Comparison of ENCODE assay signal across 20 cellular contexts in the genomic region with DNA sequence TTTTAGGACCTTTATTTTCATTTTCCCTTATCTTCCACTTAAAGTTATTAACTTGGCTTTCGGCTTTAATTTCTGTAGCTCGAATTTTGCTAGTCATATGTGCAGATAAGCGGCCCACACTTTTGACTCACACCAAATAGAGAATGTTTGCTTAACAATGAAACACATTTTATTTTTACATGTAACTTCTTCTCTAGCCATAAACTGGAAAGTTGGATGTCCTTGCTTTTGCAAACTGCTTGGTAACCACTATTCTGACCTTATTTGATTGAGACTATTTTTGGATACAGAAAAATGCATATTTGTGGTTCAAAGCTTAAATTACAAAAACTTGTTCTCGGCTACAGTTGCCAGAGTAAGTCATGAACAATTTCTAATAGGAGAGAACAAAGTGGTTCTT.
DNase-seq lines count a peak whose midpoint lies in the region; ATAC-seq, FAIRE-seq and TF ChIP-seq lines count a peak whose summit lies in the region.
"Had no signal": no experiment of that assay in that cellular context is flagged by ENCODE, and none has a peak within 500 bp of the region (broad histone marks: within the 10 kb centered on the region; RNA-seq: fewer than 3 reads in every experiment).

No MANE protein-coding gene starts in this region.

- TF ChIP-seq POLR2A in IMR-90 (IDR thresholded peaks at IDR 0.05; ENCODE audit: low read depth, low read length) (no peak), HepG2 (IDR thresholded peaks at IDR 0.05; ENCODE audit: insufficient read depth in 1 of 2, low read depth in 2 of 2, low read length in 2 of 2) (no peak)

- no peak overlapping the region for H2BK20ac ChIP-seq in IMR-90 (ENCODE audit: low read depth, low read length)

- H2AK9ac ChIP-seq in IMR-90 (replicated peaks; ENCODE audit: low read depth, low read length, poor library complexity): no peak overlapping the region

- no peak overlapping the region for H3K18ac ChIP-seq in IMR-90 (ENCODE audit: low read depth, low read length)
- no peak overlapping the region for H3K18ac ChIP-seq in mesenchymal stem cell (ENCODE audit: low read depth in 1 of 2, low read length in 2 of 2)

- no peaks in the 10 kb centered on the region for H3K9me1 ChIP-seq in IMR-90 (ENCODE audit: insufficient read depth, low read length)

- H2BK120ac ChIP-seq in IMR-90 (ENCODE audit: low read depth, low read length): no peak overlapping the region
- no peak overlapping the region for H2BK120ac ChIP-seq in mesenchymal stem cell (ENCODE audit: low read depth, low read length)

- peak overlapping the region; percentile 50; the same call in 1 of the 2 replicates for H3K4me2 ChIP-seq in IMR-90 (ENCODE audit: low read depth, low read length)
- H3K4me2 ChIP-seq in mesenchymal stem cell (ENCODE audit: low read length, poor library complexity, severe bottlenecking): no peak overlapping the region
- H3K4me2 ChIP-seq in HepG2 (ENCODE audit: low read depth, low read length): no peak overlapping the region
- H3K4me2 ChIP-seq: A549 had no signal

- H3K9me3 ChIP-seq in AG04450 (ENCODE audit: control insufficient read depth, insufficient read depth, low read length) (no peaks in the 10 kb centered on the region), IMR-90 (ENCODE audit: control insufficient read depth, insufficient read depth, low read length) (no peaks in the 10 kb centered on the region; the same call in 1 of the 2 replicates), mesenchymal stem cell (ENCODE audit: control insufficient read depth, low read length) (no peaks in the 10 kb centered on the region), HepG2 (ENCODE audit: low read length) (no peaks in the 10 kb centered on the region)
- H3K9me3 ChIP-seq: A549, gastrocnemius medialis had no signal

- dilution Hi-C loops in IMR-90 (cut with HindIII; ENCODE audit: low sequenced_read_pairs, unreplicated experiment): no loop called here

- POLR2A ChIA-PET in AG04450 (lab: Yijun Ruan, JAX) (no interaction called here), IMR-90 (lab: Charles Lee; ENCODE audit: unreplicated experiment) (no interaction called here), HepG2 (lab: Yijun Ruan, JAX) (no interaction called here)

- TF ChIP-seq CTCF in AG04450 (IDR thresholded peaks at IDR 0.05; ENCODE audit: low read depth, low read length) (no peak), IMR-90 (conservative IDR thresholded peaks at IDR 0.05; ENCODE audit: low read depth, low read length) (no peak), HepG2 (CRISPR knock-in tag; IDR thresholded peaks at IDR 0.05) (no peak)

- no peak overlapping the region for H2BK12ac ChIP-seq in mesenchymal stem cell (ENCODE audit: low read length in 2 of 2)

- H2BK15ac ChIP-seq in IMR-90 (ENCODE audit: low read depth, low read length) (no peak overlapping the region), mesenchymal stem cell (ENCODE audit: low read depth, poor library complexity, severe bottlenecking) (no peak overlapping the region)

- no CpG with 5 or more reads among the region's 4 CpGs for WGBS in IMR-90 (ENCODE audit: extremely low coverage in 2 of 2, insufficient read length in 1 of 2), 2 experiments
- 91% methylated on average over 3 of the region's 4 CpGs for WGBS in mesenchymal stem cell
- WGBS in HepG2 (ENCODE audit: low lambda C conversion rate): 4% methylated on average over 4 of the region's 4 CpGs

- peak; percentile 6 for DNase-seq in AG04450 (ENCODE audit: low read depth, low spot score)
- peak; percentile 50 for DNase-seq in IMR-90
- peak; percentile 50 for DNase-seq in dedifferentiated amniotic fluid mesenchymal stem cell (ENCODE audit: extremely low spot score)
- peak; percentile 38 for DNase-seq in mesenchymal stem cell
- no peak for DNase-seq in NCI-H345 (lab: John Stamatoyannopoulos, UW)
- no peak for DNase-seq in putamen (ENCODE audit: low spot score)
- DNase-seq in HepG2 (ENCODE audit: low spot score): no peak
- DNase-seq in superior temporal gyrus (ENCODE audit: extremely low spot score): no peak
- DNase-seq: activated CD4-positive, alpha-beta T cell treated with anti-CD3 and anti-CD28 coated beads, Interleukin-2, amount 10 ng/mL, durations not matched to agents 7 days and 5 days; activated naive CD4-positive, alpha-beta T cell; effector memory CD8-positive, alpha-beta T cell; gastrocnemius medialis; NCI-H1436 treated with DMSO at 0.1 percent for 48 hours; NCI-H446; nephron progenitor cell; RPMI8226; stimulated activated CD4-positive, alpha-beta T cell treated with anti-CD3 and anti-CD28 coated beads, Interleukin-15, amount 100 ng/mL, for 24 hours; stimulated activated naive B cell treated with anti-CD40 and anti-IgM and Interleukin-4, amounts not matched to agents 10 μg/mL and 1 μg/mL and 100 μg/mL, for 72 hours had no signal

- H3K27ac ChIP-seq in AG04450 (ENCODE audit: low read depth, low read length) (no peak overlapping the region), IMR-90 (ENCODE audit: insufficient read depth, low read length) (no peak overlapping the region), mesenchymal stem cell (ENCODE audit: low read length, poor library complexity, severe bottlenecking) (no peak overlapping the region), HepG2 (ENCODE audit: extremely low read length, insufficient read depth, low read length) (no peak overlapping the region)
- H3K27ac ChIP-seq: A549 had no signal

- H2BK5ac ChIP-seq in IMR-90 (ENCODE audit: low read depth, low read length, poor library complexity, severe bottlenecking): no peak overlapping the region
- no peak overlapping the region for H2BK5ac ChIP-seq in mesenchymal stem cell (ENCODE audit: low read depth, low read length, poor library complexity, severe bottlenecking)

- no peak overlapping the region for H3K9ac ChIP-seq in IMR-90 (ENCODE audit: low read depth, low read length)
- peak overlapping the region; percentile 77 for H3K9ac ChIP-seq in mesenchymal stem cell (ENCODE audit: low read length)
- H3K9ac ChIP-seq in HepG2 (ENCODE audit: insufficient read depth, low read depth, low read length): no peak overlapping the region

- no peaks in the 10 kb centered on the region for H4K20me1 ChIP-seq in IMR-90 (ENCODE audit: insufficient read depth, low read length)
- H4K20me1 ChIP-seq in HepG2 (ENCODE audit: insufficient read depth, low read length): no peaks in the 10 kb centered on the region

- H4K8ac ChIP-seq in IMR-90 (ENCODE audit: low read depth in 2 of 2, low read length in 2 of 2) (no peak overlapping the region), mesenchymal stem cell (ENCODE audit: low read length) (no peak overlapping the region)

- H3K4me3 ChIP-seq in AG04450 (ENCODE audit: low read depth, low read length): no peak overlapping the region
- no peak overlapping the region for H3K4me3 ChIP-seq in IMR-90 (ENCODE audit: insufficient read depth, low read depth, low read length)
- no peak overlapping the region for H3K4me3 ChIP-seq in mesenchymal stem cell (ENCODE audit: insufficient read depth in 1 of 2, low read depth in 1 of 2, low read length in 2 of 2)
- H3K4me3 ChIP-seq in HepG2 (replicated peaks in 1 of 3; ENCODE audit: insufficient read depth in 1 of 3, low read depth in 2 of 3, low read length in 3 of 3): no peak overlapping the region
- H3K4me3 ChIP-seq: A549, gastrocnemius medialis had no signal

- TF ChIP-seq RAD21 in IMR-90 (IDR thresholded peaks at IDR 0.05; ENCODE audit: low read length) (no peak), HepG2 (CRISPR knock-in tag; IDR thresholded peaks at IDR 0.05) (no peak)

- H2AK5ac ChIP-seq in IMR-90 (ENCODE audit: low read depth, low read length): no peak overlapping the region
- no peak overlapping the region for H2AK5ac ChIP-seq in mesenchymal stem cell (ENCODE audit: low read length, severe bottlenecking)

- no TSS peak for BruUV-seq in IMR-90 (replicated peaks; lab: Mats Ljungman, UMichigan)
- no TSS peak for BruUV-seq in HepG2 (replicated peaks; lab: Mats Ljungman, UMichigan)

- TF ChIP-seq EP300 in HepG2 (IDR thresholded peaks at IDR 0.05; ENCODE audit: low read depth in 2 of 2, low read length in 2 of 2): no peak
- TF ChIP-seq EP300 in HepG2 (CRISPR knock-in tag; IDR thresholded peaks at IDR 0.05; ENCODE audit: borderline replicate concordance): no peak

- H3K14ac ChIP-seq in IMR-90 (replicated peaks; ENCODE audit: low read depth, low read length) (no peak overlapping the region), mesenchymal stem cell (ENCODE audit: low read length in 2 of 2) (no peak overlapping the region)

- peaks cover 3% of the 10 kb centered on the region for H3K4me1 ChIP-seq in IMR-90 (ENCODE audit: control insufficient read depth, insufficient read depth, low read length)
- H3K4me1 ChIP-seq in mesenchymal stem cell (ENCODE audit: control insufficient read depth, insufficient read depth, low read depth, low read length): no peaks in the 10 kb centered on the region
- no peaks in the 10 kb centered on the region for H3K4me1 ChIP-seq in HepG2 (ENCODE audit: insufficient read depth, low read length)
- H3K4me1 ChIP-seq: A549 had no signal

- H3K23ac ChIP-seq in IMR-90 (ENCODE audit: low read depth, low read length): no peak overlapping the region
- no peak overlapping the region for H3K23ac ChIP-seq in mesenchymal stem cell (ENCODE audit: low read length in 2 of 2)

- intact Hi-C loops in IMR-90 (cut with micrococcal nuclease) (loop anchor here (5.0 kb wide), 1 partner anchor 404 kb away; no protein-coding TSS in a partner anchor), HepG2 (cut with micrococcal nuclease; ENCODE audit: unreplicated experiment) (no loop called here)

- H2AFZ ChIP-seq in IMR-90 (replicated peaks; ENCODE audit: low read length, poor library complexity) (no peak overlapping the region), mesenchymal stem cell (ENCODE audit: low read depth, low read length) (no peak overlapping the region), HepG2 (ENCODE audit: low read length) (no peak overlapping the region)

- no peaks in the 10 kb centered on the region for H3K79me2 ChIP-seq in HepG2 (ENCODE audit: insufficient read depth, low read length)

- H3K79me1 ChIP-seq in IMR-90 (ENCODE audit: low read depth in 1 of 2, low read length in 2 of 2) (no peaks in the 10 kb centered on the region), mesenchymal stem cell (replicated peaks; ENCODE audit: low read length, poor library complexity, severe bottlenecking) (no peaks in the 10 kb centered on the region)

- CTCF ChIA-PET in AG04450 (lab: Charles Lee) (interaction anchor here (0.8 kb wide), 1 partner anchor 599 kb away, joined by 3 read pairs; no protein-coding TSS in a partner anchor), IMR-90 (lab: Yijun Ruan, JAX) (interaction anchor here (0.8 kb wide), 1 partner anchor 18 kb away, joined by 3 read pairs; no protein-coding TSS in a partner anchor), HepG2 (lab: Yijun Ruan, JAX; ENCODE audit: low intra/inter-chr PET ratio, low total read pairs) (no interaction called here)

- no peaks in the 10 kb centered on the region for H3K27me3 ChIP-seq in AG04450 (ENCODE audit: control insufficient read depth, insufficient read depth, low read length)
- no peaks in the 10 kb centered on the region for H3K27me3 ChIP-seq in IMR-90 (ENCODE audit: control insufficient read depth, insufficient read depth, low read length)
- no peaks in the 10 kb centered on the region for H3K27me3 ChIP-seq in mesenchymal stem cell (ENCODE audit: control insufficient read depth in 1 of 2, insufficient read depth in 1 of 2, low read length in 2 of 2)
- H3K27me3 ChIP-seq in HepG2 (ENCODE audit: control insufficient read depth in 1 of 2, insufficient read depth in 2 of 2, low read length in 2 of 2): no peaks in the 10 kb centered on the region
- H3K27me3 ChIP-seq: gastrocnemius medialis had no signal

- ATAC-seq in IMR-90 (ENCODE audit: low read depth) (peak; percentile 73), HepG2 (no peak)
- ATAC-seq: A549; effector memory CD8-positive, alpha-beta T cell; stimulated activated naive B cell treated with anti-CD40 and anti-IgM and Interleukin-4, amounts not matched to agents 10 μg/mL and 1 μg/mL and 100 μg/mL, for 72 hours had no signal

- in situ Hi-C loops in IMR-90 (cut with MboI; ENCODE audit: low sequenced_read_pairs) (no loop called here), HepG2 (cut with HindIII; ENCODE audit: extremely low pct_ligation_motif_present, low pct_unique_long_range_greater_than_20kb) (no loop called here)

- H3K36me3 ChIP-seq in IMR-90 (ENCODE audit: control insufficient read depth, insufficient read depth, low read length) (no peaks in the 10 kb centered on the region), mesenchymal stem cell (ENCODE audit: control insufficient read depth in 1 of 2, insufficient read depth in 2 of 2, low read depth in 1 of 2, low read length in 2 of 2) (no peaks in the 10 kb centered on the region), HepG2 (replicated peaks in 1 of 2; ENCODE audit: control insufficient read depth in 1 of 2, insufficient read depth in 2 of 2, low read length in 2 of 2) (no peaks in the 10 kb centered on the region)
- H3K36me3 ChIP-seq: gastrocnemius medialis had no signal

- H4K91ac ChIP-seq in IMR-90 (ENCODE audit: insufficient read depth, low read depth, low read length) (no peak overlapping the region), mesenchymal stem cell (ENCODE audit: low read length) (no peak overlapping the region)

- FAIRE-seq in HepG2 (lab: Jason Lieb, UNC): no peak
- FAIRE-seq: A549, TTC549 had no signal

- H3K4ac ChIP-seq in IMR-90 (ENCODE audit: low read depth, low read length) (no peak overlapping the region), mesenchymal stem cell (ENCODE audit: low read depth in 1 of 2, low read length in 2 of 2) (no peak overlapping the region)

- no peak overlapping the region for H3K56ac ChIP-seq in IMR-90 (ENCODE audit: extremely low read depth, insufficient read depth, low read length)

- H4K5ac ChIP-seq in IMR-90 (ENCODE audit: low read depth, low read length): no peak overlapping the region

Comparison
In these comparisons a context has a peak if more than half of its experiments do, and no peak if none do; other contexts are left out.
1. DNase-seq: peak in AG04450 (single experiment), IMR-90 (single experiment), dedifferentiated amniotic fluid mesenchymal stem cell (single experiment) and mesenchymal stem cell (single experiment); none in NCI-H345 (single experiment), putamen (single experiment), HepG2 (single experiment) and superior temporal gyrus (single experiment).